Comparison of ENCODE assay signal across 20 cellular contexts in genomic region chr4:85738721-85739120, GRCh38.
"Had no signal": no experiment of that assay in that cellular context is flagged by ENCODE, and none has a peak within 500 bp of the region (broad histone marks: within the 10 kb centered on the region; RNA-seq: fewer than 3 reads in every experiment).

No MANE protein-coding gene starts in this region.

- H3K4me3 ChIP-seq: ascending aorta, coronary artery, heart left ventricle, smooth muscle cell, transverse colon had no signal

- DNase-seq: activated gamma-delta T cell treated with Interleukin-2 at 50 U/mL for 16 hours; activated T-cell treated with anti-CD3 and anti-CD28 coated beads, Interleukin-2, amount 50 U/mL, for 1 hour; brain microvascular endothelial cell; endodermal cell; heart left ventricle; left colon; natural killer cell; stimulated activated CD4-positive, alpha-beta T cell treated with anti-CD3 and anti-CD28 coated beads, Interleukin-15, amount 100 ng/mL, for 24 hours; T-cell; transverse colon had no signal

- H3K36me3 ChIP-seq: ascending aorta, brain microvascular endothelial cell, heart left ventricle, transverse colon had no signal

- H3K9me3 ChIP-seq: ascending aorta, heart left ventricle, transverse colon had no signal

- H3K27me3 ChIP-seq: ascending aorta, brain microvascular endothelial cell, heart left ventricle, transverse colon had no signal

- H3K36me3 Mint-ChIP-seq: activated naive CD4-positive, alpha-beta T cell treated with anti-CD3 and anti-CD28 coated beads, Interleukin-2, amount 50 U/mL, for 72 hours; natural killer cell; T-cell; WTC11 had no signal

- ATAC-seq: activated naive CD4-positive, alpha-beta T cell treated with anti-CD3 and anti-CD28 coated beads, Interleukin-2, amount 50 U/mL, for 72 hours; heart left ventricle; left colon; natural killer cell; sciatic nerve; stimulated activated memory B cell treated with anti-CD40 and anti-IgM and Interleukin-4, amounts not matched to agents 10 μg/mL and 1 μg/mL and 100 μg/mL, for 72 hours; T-cell; WTC11 had no signal

- H3K4me1 Mint-ChIP-seq: central memory CD8-positive, alpha-beta T cell; natural killer cell; T-cell had no signal

- H3K27ac ChIP-seq: ascending aorta, brain microvascular endothelial cell, coronary artery, epithelial cell of prostate, heart left ventricle, transverse colon had no signal

- H3K27ac Mint-ChIP-seq: activated naive CD4-positive, alpha-beta T cell treated with anti-CD3 and anti-CD28 coated beads, Interleukin-2, amount 50 U/mL, for 72 hours; endodermal cell; natural killer cell; stimulated activated memory B cell treated with anti-CD40 and anti-IgM and Interleukin-4, amounts not matched to agents 10 μg/mL and 1 μg/mL and 100 μg/mL, for 72 hours; T-cell; T-helper 2 cell treated with Interferon-gamma antibody and Interleukin-4, amounts not matched to agents 5 μg/mL and 100 μg/mL, for 36 hours; WTC11 had no signal

- H3K9me3 Mint-ChIP-seq: endodermal cell; T-helper 2 cell treated with Interferon-gamma antibody and Interleukin-4, amounts not matched to agents 5 μg/mL and 100 μg/mL, for 36 hours; WTC11 had no signal

- H3K4me2 ChIP-seq: smooth muscle cell had no signal

- H3K4me3 Mint-ChIP-seq: central memory CD8-positive, alpha-beta T cell; endodermal cell; natural killer cell; stimulated activated memory B cell treated with anti-CD40 and anti-IgM and Interleukin-4, amounts not matched to agents 10 μg/mL and 1 μg/mL and 100 μg/mL, for 72 hours; T-cell; T-helper 2 cell treated with Interferon-gamma antibody and Interleukin-4, amounts not matched to agents 5 μg/mL and 100 μg/mL, for 36 hours; WTC11 had no signal

- H3K27me3 Mint-ChIP-seq: central memory CD8-positive, alpha-beta T cell; stimulated activated memory B cell treated with anti-CD40 and anti-IgM and Interleukin-4, amounts not matched to agents 10 μg/mL and 1 μg/mL and 100 μg/mL, for 72 hours had no signal
